ENCODE assay signal across 9 cellular contexts in genomic region chr12:75437564-75437963, GRCh38. TPM values are rescaled to one million over a fixed set of nuclear protein-coding genes. Genes with fewer than 3 reads are reported as not detected.
A peak's percentile ranks its signal among the peaks of the same experiment; 100 is the strongest.
DNase-seq lines count a peak whose midpoint lies in the region; ATAC-seq and TF ChIP-seq lines count a peak whose summit lies in the region.
"Had no signal": no experiment of that assay in that cellular context is flagged by ENCODE, and none has a peak within 500 bp of the region (broad histone marks: within the 10 kb centered on the region; RNA-seq: fewer than 3 reads in every experiment).

No MANE protein-coding gene starts in this region.

- peak; percentile 26 for TF ChIP-seq CTCF in astrocyte of the cerebellum (IDR thresholded peaks at IDR 0.05; ENCODE audit: low read depth, low read length, missing control alignments)

- peaks cover 7% of the 10 kb centered on the region for H3K36me3 Mint-ChIP-seq in natural killer cell treated with Interleukin-12 subunit alpha and Interleukin-12 subunit beta and Interleukin-15 and Interleukin-18, amount 100 ng/mL, for 72 hours

- peaks cover 3% of the 10 kb centered on the region for H3K9me3 Mint-ChIP-seq in natural killer cell treated with Interleukin-12 subunit alpha and Interleukin-12 subunit beta and Interleukin-15 and Interleukin-18, amount 100 ng/mL, for 72 hours

- DNase-seq in astrocyte of the cerebellum (ENCODE audit: low read depth) = peak; percentile 18
- no peak for DNase-seq in natural killer cell treated with Interleukin-12 subunit alpha and Interleukin-12 subunit beta and Interleukin-15 and Interleukin-18, amount 100 ng/mL, for 72 hours (ENCODE audit: low spot score)
- DNase-seq in stimulated activated CD4-positive, alpha-beta T cell treated with anti-CD3 and anti-CD28 coated beads, Interleukin-15, amount 100 ng/mL, for 24 hours = no peak
- no peak for DNase-seq in activated CD8-positive, alpha-beta memory T cell treated with anti-CD3 and anti-CD28 coated beads for 24 hours
- no peak for DNase-seq in NCI-H1417 (lab: John Stamatoyannopoulos, UW)

- peaks cover 0 to 4% of the 10 kb centered on the region in 2 donors for H3K4me1 Mint-ChIP-seq in natural killer cell treated with Interleukin-12 subunit alpha and Interleukin-12 subunit beta and Interleukin-15 and Interleukin-18, amount 100 ng/mL, for 72 hours (ENCODE audit: low read depth in 2 of 2)

- TF ChIP-seq POLR2A in GM18505 (IDR thresholded peaks at IDR 0.05; ENCODE audit: borderline replicate concordance, extremely low read depth, insufficient read depth, insufficient read length) = no peak

- no peaks in the 10 kb centered on the region for H3K27me3 Mint-ChIP-seq in natural killer cell treated with Interleukin-12 subunit alpha and Interleukin-12 subunit beta and Interleukin-15 and Interleukin-18, amount 100 ng/mL, for 72 hours
- H3K27me3 Mint-ChIP-seq: activated naive CD8-positive, alpha-beta T cell had no signal

- ATAC-seq in GM18505 (IDR thresholded peaks at IDR 0.05; ENCODE audit: unreplicated experiment) (peak; percentile 66), HG03432 (IDR thresholded peaks at IDR 0.05; ENCODE audit: unreplicated experiment) (peak; percentile 49), HG02763 (IDR thresholded peaks at IDR 0.05; ENCODE audit: unreplicated experiment) (no peak)
- ATAC-seq in natural killer cell treated with Interleukin-12 subunit alpha and Interleukin-12 subunit beta and Interleukin-15 and Interleukin-18, amount 100 ng/mL, for 72 hours = peak; percentile 63 to 77

- no peak overlapping the region for H3K4me3 Mint-ChIP-seq in natural killer cell treated with Interleukin-12 subunit alpha and Interleukin-12 subunit beta and Interleukin-15 and Interleukin-18, amount 100 ng/mL, for 72 hours
- H3K4me3 Mint-ChIP-seq: activated naive CD8-positive, alpha-beta T cell had no signal

- in situ Hi-C loops in astrocyte of the cerebellum (cut with HindIII; ENCODE audit: low sequenced_read_pairs) = no loop called here

- no peak overlapping the region for H3K27ac Mint-ChIP-seq in natural killer cell treated with Interleukin-12 subunit alpha and Interleukin-12 subunit beta and Interleukin-15 and Interleukin-18, amount 100 ng/mL, for 72 hours
- H3K27ac Mint-ChIP-seq: activated naive CD8-positive, alpha-beta T cell had no signal

- H3K4me3 ChIP-seq in astrocyte of the cerebellum (ENCODE audit: low read depth, low read length) = no peak overlapping the region

RNA-seq across cellular contexts. Expression of gene GLIPR1, which starts 43.0 kb away (rescaled TPM):
- 10 to 100 TPM; 47.1 to 48.3 TPM for total RNA-seq in natural killer cell treated with Interleukin-12 subunit alpha and Interleukin-12 subunit beta and Interleukin-15 and Interleukin-18, amount 100 ng/mL, for 72 hours

RNA-seq across cellular contexts. Expression of gene GLIPR1L2, which starts 46.7 kb away (rescaled TPM):
- 1 to 10 TPM in 1 of 2 donors, not detected in 1; 1.0 TPM for total RNA-seq in natural killer cell treated with Interleukin-12 subunit alpha and Interleukin-12 subunit beta and Interleukin-15 and Interleukin-18, amount 100 ng/mL, for 72 hours
